Comparison of ENCODE assay signal across 8 cellular contexts in genomic region chr12:116697305-116698130, GRCh38. TPM values are rescaled to one million over a fixed set of nuclear protein-coding genes. Genes with fewer than 3 reads are reported as not detected.
DNase-seq lines count a peak whose midpoint lies in the region; ATAC-seq and TF ChIP-seq lines count a peak whose summit lies in the region.

No MANE protein-coding gene starts in this region.

- H3K4me1 Mint-ChIP-seq in type B pancreatic cell (ENCODE audit: unreplicated experiment), result peaks cover 35% of the 10 kb centered on the region
- H3K4me1 Mint-ChIP-seq in activated T-helper 2 cell treated with anti-CD3 and anti-CD28 coated beads, Interferon-gamma antibody, Interleukin-2, Interleukin-4, amounts not matched to agents 10 μg/mL and 5 μg/mL and 100 μg/mL, durations not matched to agents 14 hours and 24 hours and 36 hours (ENCODE audit: low read depth), result peaks cover 4% of the 10 kb centered on the region

- peaks cover 2% of the 10 kb centered on the region for H4K20me1 ChIP-seq in fibroblast of lung (ENCODE audit: control insufficient read depth, extremely low read depth, insufficient read depth, low read length)

- POLR2A ChIA-PET in AG04450 (lab: Yijun Ruan, JAX), result no interaction called here

- H3K27ac ChIP-seq in AG04450 (ENCODE audit: low read depth, low read length) (no peak overlapping the region), fibroblast of lung (ENCODE audit: insufficient read depth, low read length) (no peak overlapping the region)

- no peak for ATAC-seq in GM19023 (IDR thresholded peaks at IDR 0.05; ENCODE audit: unreplicated experiment)

- no peaks in the 10 kb centered on the region for H3K36me3 ChIP-seq in fibroblast of lung (ENCODE audit: control insufficient read depth, insufficient read depth, low read length)

- TF ChIP-seq CTCF in AG04450 (IDR thresholded peaks at IDR 0.05; ENCODE audit: low read depth, low read length), result 0 out of 2 replicates have a peak, but pooled peaks have one; percentile 19
- peak; percentile 55 for TF ChIP-seq CTCF in GM13977 (IDR thresholded peaks at IDR 0.05; ENCODE audit: extremely low read depth, insufficient read depth, missing control alignments)
- peak; percentile 23 to 26 for TF ChIP-seq CTCF in fibroblast of lung (conservative IDR thresholded peaks at IDR 0.05 in 1 of 2, IDR thresholded peaks at IDR 0.05 in 1 of 2; ENCODE audit: low read depth in 1 of 2, low read length in 2 of 2)
- TF ChIP-seq CTCF in type B pancreatic cell (conservative IDR thresholded peaks at IDR 0.05), result peak; percentile 58

- CTCF ChIA-PET in AG04450 (lab: Charles Lee), result interaction anchor here (1.8 kb wide), 1 partner anchor 11 kb away, joined by 6 read pairs; no protein-coding TSS in a partner anchor

- intact Hi-C loops in activated T-helper 2 cell treated with anti-CD3 and anti-CD28 coated beads, Interferon-gamma antibody, Interleukin-2, Interleukin-4, amounts not matched to agents 10 μg/mL and 5 μg/mL and 100 μg/mL, durations not matched to agents 14 hours and 24 hours and 36 hours (cut with micrococcal nuclease), result no loop called here

- DNase-seq in AG04450 (ENCODE audit: low read depth, low spot score), result no peak
- DNase-seq in GM13977 (ENCODE audit: low spot score), result peak; percentile 57
- DNase-seq in NOMO-1 treated with dmso at 0.1 percent for 144 hours (lab: John Stamatoyannopoulos, UW; ENCODE audit: unreplicated experiment), result peak; percentile 29
- DNase-seq in fibroblast of lung (ENCODE audit: low read depth in 2 of 2), result peak in 1 of 2 donors; percentile 15
- peak; percentile 60 for DNase-seq in type B pancreatic cell (ENCODE audit: extremely low spot score, unreplicated experiment)
- DNase-seq in activated T-helper 2 cell treated with anti-CD3 and anti-CD28 coated beads, Interferon-gamma antibody, Interleukin-2, Interleukin-4, amounts not matched to agents 10 μg/mL and 5 μg/mL and 100 μg/mL, durations not matched to agents 14 hours and 24 hours and 36 hours (ENCODE audit: low spot score), result no peak
- DNase-seq in activated CD4-positive, alpha-beta T cell treated with anti-CD3 and anti-CD28 coated beads for 1 hour, result no peak

- in situ Hi-C loops in GM13977 (cut with MboI; ENCODE audit: low pct_unique_long_range_greater_than_20kb, low sequenced_read_pairs, unreplicated experiment), result no loop called here

- no peaks in the 10 kb centered on the region for H3K9me3 Mint-ChIP-seq in type B pancreatic cell
- no peaks in the 10 kb centered on the region for H3K9me3 Mint-ChIP-seq in activated T-helper 2 cell treated with anti-CD3 and anti-CD28 coated beads, Interferon-gamma antibody, Interleukin-2, Interleukin-4, amounts not matched to agents 10 μg/mL and 5 μg/mL and 100 μg/mL, durations not matched to agents 14 hours and 24 hours and 36 hours

- H3K79me2 ChIP-seq in fibroblast of lung (ENCODE audit: control insufficient read depth, insufficient read depth, low read length), result no peaks in the 10 kb centered on the region

- H3K36me3 Mint-ChIP-seq in type B pancreatic cell, result no peaks in the 10 kb centered on the region
- H3K36me3 Mint-ChIP-seq in activated T-helper 2 cell treated with anti-CD3 and anti-CD28 coated beads, Interferon-gamma antibody, Interleukin-2, Interleukin-4, amounts not matched to agents 10 μg/mL and 5 μg/mL and 100 μg/mL, durations not matched to agents 14 hours and 24 hours and 36 hours (ENCODE audit: low read depth), result no peaks in the 10 kb centered on the region

- no peaks in the 10 kb centered on the region for H3K9me3 ChIP-seq in AG04450 (ENCODE audit: control insufficient read depth, insufficient read depth, low read length)
- H3K9me3 ChIP-seq in fibroblast of lung (ENCODE audit: control insufficient read depth, insufficient read depth, low read depth, low read length), result no peaks in the 10 kb centered on the region

- H3K27me3 ChIP-seq in AG04450 (ENCODE audit: control insufficient read depth, insufficient read depth, low read length) (peaks cover 39% of the 10 kb centered on the region), fibroblast of lung (ENCODE audit: control insufficient read depth, insufficient read depth, low read length) (peaks cover 28% of the 10 kb centered on the region)

- H2AFZ ChIP-seq in fibroblast of lung (ENCODE audit: low read length), result no peak overlapping the region

- H3K4me2 ChIP-seq in fibroblast of lung (ENCODE audit: extremely low read depth, insufficient read depth, low read length), result no peak overlapping the region

- H3K27ac Mint-ChIP-seq in type B pancreatic cell, result peak overlapping the region; percentile 86
- H3K27ac Mint-ChIP-seq in activated T-helper 2 cell treated with anti-CD3 and anti-CD28 coated beads, Interferon-gamma antibody, Interleukin-2, Interleukin-4, amounts not matched to agents 10 μg/mL and 5 μg/mL and 100 μg/mL, durations not matched to agents 14 hours and 24 hours and 36 hours, result no peak overlapping the region

- H3K4me1 ChIP-seq in fibroblast of lung (ENCODE audit: control insufficient read depth, extremely low read depth, insufficient read depth, low read length), result no peaks in the 10 kb centered on the region

- H3K4me3 Mint-ChIP-seq in type B pancreatic cell, result peak overlapping the region; percentile 72
- no peak overlapping the region for H3K4me3 Mint-ChIP-seq in activated T-helper 2 cell treated with anti-CD3 and anti-CD28 coated beads, Interferon-gamma antibody, Interleukin-2, Interleukin-4, amounts not matched to agents 10 μg/mL and 5 μg/mL and 100 μg/mL, durations not matched to agents 14 hours and 24 hours and 36 hours (ENCODE audit: low read depth)

- H3K4me3 ChIP-seq in AG04450 (ENCODE audit: low read depth, low read length) (no peak overlapping the region), fibroblast of lung (replicated peaks in 1 of 4; ENCODE audit: control extremely low read depth in 1 of 4, insufficient read depth in 1 of 4, low read depth in 3 of 4, low read length in 4 of 4) (no peak overlapping the region)

- no peak overlapping the region for H3K9ac ChIP-seq in fibroblast of lung (ENCODE audit: insufficient read depth, low read length)

- peaks cover 36% of the 10 kb centered on the region for H3K27me3 Mint-ChIP-seq in type B pancreatic cell
- H3K27me3 Mint-ChIP-seq in activated T-helper 2 cell treated with anti-CD3 and anti-CD28 coated beads, Interferon-gamma antibody, Interleukin-2, Interleukin-4, amounts not matched to agents 10 μg/mL and 5 μg/mL and 100 μg/mL, durations not matched to agents 14 hours and 24 hours and 36 hours (ENCODE audit: low read depth), result peaks cover 36% of the 10 kb centered on the region

RNA-seq across cellular contexts. Expression of gene SPRING1, which starts 40.4 kb away (rescaled TPM):
- polyA plus RNA-seq in AG04450 (2011; rRNA removed), result 15.5 and 16.4 TPM in 2 replicates
- polyA minus RNA-seq in AG04450 (2011; rRNA and poly(A)+ RNA removed), result 19.2 and 24.2 TPM in 2 replicates
- 14.9 and 18.8 TPM in 2 replicates for total RNA-seq in fibroblast of lung
- 14.6 and 16.3 TPM in 2 replicates for polyA plus RNA-seq in fibroblast of lung
- 14.7 and 19.5 TPM in 2 replicates for polyA plus RNA-seq in fibroblast of lung (2012)
- 20.0 and 23.8 TPM in 2 replicates for polyA minus RNA-seq in fibroblast of lung (ENCODE audit: low replicate concordance)
- total RNA-seq in type B pancreatic cell (ENCODE audit: low replicate concordance), result 48.6 and 49.6 TPM in 2 replicates
- 32.4 and 36.1 TPM in 2 replicates for total RNA-seq in activated T-helper 2 cell treated with anti-CD3 and anti-CD28 coated beads, Interferon-gamma antibody, Interleukin-2, Interleukin-4, amounts not matched to agents 10 μg/mL and 5 μg/mL and 100 μg/mL, durations not matched to agents 14 hours and 24 hours and 36 hours

RNA-seq across cellular contexts. Expression of gene RNFT2, which starts 40.6 kb away (rescaled TPM):
- polyA plus RNA-seq in AG04450 (2011; rRNA removed) (2.1 and 2.3 TPM in 2 replicates), fibroblast of lung (0.95 and 4.3 TPM in 2 replicates)
- 8.1 and 8.7 TPM in 2 replicates for polyA minus RNA-seq in AG04450 (2011; rRNA and poly(A)+ RNA removed)
- total RNA-seq in fibroblast of lung (2.3 and 3.1 TPM in 2 replicates), type B pancreatic cell (ENCODE audit: low replicate concordance) (8.7 and 25.0 TPM in 2 replicates)
- polyA plus RNA-seq in fibroblast of lung (2012), result 0.57 and 2.8 TPM in 2 replicates
- 4.3 and 17.7 TPM in 2 replicates for polyA minus RNA-seq in fibroblast of lung (ENCODE audit: low replicate concordance)
- total RNA-seq in activated T-helper 2 cell treated with anti-CD3 and anti-CD28 coated beads, Interferon-gamma antibody, Interleukin-2, Interleukin-4, amounts not matched to agents 10 μg/mL and 5 μg/mL and 100 μg/mL, durations not matched to agents 14 hours and 24 hours and 36 hours, result 11.0 and 14.4 TPM in 2 replicates

Comparison
In these comparisons a context has a peak if more than half of its experiments do, and no peak if none do; other contexts are left out.
1. DNase-seq: peak in GM13977 (single experiment), NOMO-1 treated with dmso at 0.1 percent for 144 hours (single experiment) and type B pancreatic cell (single experiment); none in AG04450 (single experiment), activated T-helper 2 cell treated with anti-CD3 and anti-CD28 coated beads, Interferon-gamma antibody, Interleukin-2, Interleukin-4, amounts not matched to agents 10 μg/mL and 5 μg/mL and 100 μg/mL, durations not matched to agents 14 hours and 24 hours and 36 hours (single experiment) and activated CD4-positive, alpha-beta T cell treated with anti-CD3 and anti-CD28 coated beads for 1 hour (single experiment).
2. Peak in every context shown above with its lines, with median percentiles within 50 percentile points of each other: CTCF ChIP-seq.